8 cellular contexts compared by ENCODE assay signal in genomic region chr12:7108928-7109920, GRCh38. TPM values are rescaled to one million over a fixed set of nuclear protein-coding genes. Genes with fewer than 3 reads are reported as not detected.
A peak's percentile ranks its signal among the peaks of the same experiment; 100 is the strongest.
DNase-seq lines count a peak whose midpoint lies in the region; ATAC-seq and TF ChIP-seq lines count a peak whose summit lies in the region.

TSS of gene C1RL (minus strand) at chr12:7109214. CDS start at chr12:7109180, 34 bp downstream.

- peaks cover 6 to 14% of the 10 kb centered on the region in 2 donors for H3K4me1 ChIP-seq in duodenal mucosa (ENCODE audit: control insufficient read depth in 1 of 2, insufficient read depth in 2 of 2, low read length in 2 of 2)

- peaks cover 0 to 2% of the 10 kb centered on the region in 2 donors for H3K9me3 ChIP-seq in duodenal mucosa (ENCODE audit: control insufficient read depth in 1 of 2, low read length in 2 of 2)

- intact Hi-C loops in lower leg skin (cut with DNase I; ENCODE audit: low total_unique reads): no loop called here

- peak in 1 of 3 donors; percentile 91 for TF ChIP-seq CTCF in lower leg skin (IDR thresholded peaks at IDR 0.05)

- H3K9ac ChIP-seq in duodenal mucosa (ENCODE audit: low read depth in 1 of 2, low read length in 2 of 2): peak within 1 kb of the TSS; percentile 82 to 96

- DNase-seq in DMS53 (lab: John Stamatoyannopoulos, UW): peak; percentile 96
- peak; percentile 72 for DNase-seq in NCI-H748 (lab: John Stamatoyannopoulos, UW; ENCODE audit: unreplicated experiment)
- DNase-seq in activated CD4-positive, alpha-beta T cell treated with anti-CD3 and anti-CD28 coated beads, Interleukin-2, amount 50 U/mL, for 48 hours: peak; percentile 93 to 94
- DNase-seq in lower leg skin (ENCODE audit: low spot score in 2 of 2): peak; percentile 92 to 99
- DNase-seq in stimulated activated CD4-positive, alpha-beta T cell treated with anti-CD3 and anti-CD28 coated beads, Interleukin-4, amount 100 ng/mL, for 24 hours: peak; percentile 86

- no peak for TF ChIP-seq POLR2A in lower leg skin (IDR thresholded peaks at IDR 0.05)

- ATAC-seq in HG03159 (IDR thresholded peaks at IDR 0.05; ENCODE audit: unreplicated experiment) (peak; percentile 34), HG03135 (IDR thresholded peaks at IDR 0.05; ENCODE audit: unreplicated experiment) (no peak)

- WGBS in lower leg skin, 2 donors: 24 to 26% methylated on average over 23 to 24 of the region's 24 CpGs

- H3K27ac ChIP-seq in duodenal mucosa (ENCODE audit: low read depth, low read length): peak within 1 kb of the TSS; percentile 81

- no peaks in the 10 kb centered on the region for H3K27me3 ChIP-seq in duodenal mucosa (ENCODE audit: control insufficient read depth in 1 of 2, insufficient read depth in 2 of 2, low read length in 2 of 2)

- H3K36me3 ChIP-seq in duodenal mucosa (ENCODE audit: control insufficient read depth in 1 of 2, insufficient read depth in 2 of 2, low read length in 2 of 2): peaks cover 0 to 3% of the 10 kb centered on the region in 2 donors

- H3K4me3 ChIP-seq in duodenal mucosa (ENCODE audit: low read depth in 1 of 2, low read length in 2 of 2): peak within 1 kb of the TSS; percentile 85 to 97
- H3K4me3 ChIP-seq in lower leg skin (ENCODE audit: low read depth, poor library complexity, severe bottlenecking): peak within 1 kb of the TSS; percentile 58

RNA-seq across cellular contexts. Expression of gene C1RL, which starts in this region (rescaled TPM):
- total RNA-seq in lower leg skin: 10 to 100 TPM; 38.1 to 42.3 (median 40.4) TPM
